In the genomic region with DNA sequence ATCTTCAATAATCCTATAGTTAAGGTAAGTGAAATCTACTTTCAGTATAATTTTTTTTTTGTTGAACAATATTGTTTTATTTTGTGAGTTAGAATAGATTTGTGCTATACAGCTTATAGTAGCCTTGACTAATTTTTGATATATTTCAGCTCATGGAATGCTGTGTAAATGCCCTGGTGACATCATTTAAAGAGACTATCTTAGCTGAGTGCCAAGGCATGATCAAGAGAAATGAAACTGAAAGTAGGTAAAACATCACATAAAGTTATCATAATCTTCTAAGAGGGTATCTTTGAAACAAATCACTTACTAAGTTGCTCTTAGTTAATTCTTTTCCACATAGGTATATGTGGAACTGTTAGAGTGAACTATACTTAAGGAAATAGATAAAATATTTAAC, we compare ENCODE assay signal across 9 cellular contexts. TPM values are rescaled to one million over a fixed set of nuclear protein-coding genes. Genes with fewer than 3 reads are reported as not detected.
DNase-seq lines count a peak whose midpoint lies in the region; ATAC-seq and TF ChIP-seq lines count a peak whose summit lies in the region.
"Had no signal": no experiment of that assay in that cellular context is flagged by ENCODE, and none has a peak within 500 bp of the region (broad histone marks: within the 10 kb centered on the region; RNA-seq: fewer than 3 reads in every experiment).

No MANE protein-coding gene starts in this region.

- H3K9me3 Mint-ChIP-seq in activated T-helper 17 cell treated with anti-CD3 and anti-CD28 coated beads, Interleukin-2, amount 50 U/mL, for 72 hours: no peaks in the 10 kb centered on the region
- no peaks in the 10 kb centered on the region for H3K9me3 Mint-ChIP-seq in mesothelial cell of epicardium
- H3K9me3 Mint-ChIP-seq: dendritic cell treated with granulocyte-macrophage colony-stimulating factor and Interleukin-4, amounts not matched to agents 40 ng/mL and 50 ng/mL, for 4 days had no signal

- H3K4me1 Mint-ChIP-seq in activated T-helper 17 cell treated with anti-CD3 and anti-CD28 coated beads, Interleukin-2, amount 50 U/mL, for 72 hours: peaks cover 14% of the 10 kb centered on the region
- peaks cover 12% of the 10 kb centered on the region for H3K4me1 Mint-ChIP-seq in mesothelial cell of epicardium

- in situ Hi-C loops in GM13977 (cut with MboI; ENCODE audit: low pct_unique_long_range_greater_than_20kb, low sequenced_read_pairs, unreplicated experiment): no loop called here

- ATAC-seq in activated T-helper 17 cell treated with anti-CD3 and anti-CD28 coated beads, Interleukin-2, amount 50 U/mL, for 72 hours (replicated peaks): peak; percentile 85

- H3K4me3 Mint-ChIP-seq in activated T-helper 17 cell treated with anti-CD3 and anti-CD28 coated beads, Interleukin-2, amount 50 U/mL, for 72 hours: peak overlapping the region; percentile 33
- no peak overlapping the region for H3K4me3 Mint-ChIP-seq in mesothelial cell of epicardium
- H3K4me3 Mint-ChIP-seq: dendritic cell treated with granulocyte-macrophage colony-stimulating factor and Interleukin-4, amounts not matched to agents 40 ng/mL and 50 ng/mL, for 4 days had no signal

- peaks cover 78% of the 10 kb centered on the region for H3K36me3 Mint-ChIP-seq in activated T-helper 17 cell treated with anti-CD3 and anti-CD28 coated beads, Interleukin-2, amount 50 U/mL, for 72 hours (ENCODE audit: low read depth)
- peaks cover 23% of the 10 kb centered on the region for H3K36me3 Mint-ChIP-seq in mesothelial cell of epicardium

- H3K27ac Mint-ChIP-seq in activated T-helper 17 cell treated with anti-CD3 and anti-CD28 coated beads, Interleukin-2, amount 50 U/mL, for 72 hours: peak overlapping the region; percentile 45
- H3K27ac Mint-ChIP-seq in mesothelial cell of epicardium: peak overlapping the region; percentile 18
- H3K27ac Mint-ChIP-seq: dendritic cell treated with granulocyte-macrophage colony-stimulating factor and Interleukin-4, amounts not matched to agents 40 ng/mL and 50 ng/mL, for 4 days had no signal

- H3K27me3 Mint-ChIP-seq in activated T-helper 17 cell treated with anti-CD3 and anti-CD28 coated beads, Interleukin-2, amount 50 U/mL, for 72 hours: no peaks in the 10 kb centered on the region
- H3K27me3 Mint-ChIP-seq in mesothelial cell of epicardium (ENCODE audit: low read depth): no peaks in the 10 kb centered on the region
- H3K27me3 Mint-ChIP-seq: dendritic cell treated with granulocyte-macrophage colony-stimulating factor and Interleukin-4, amounts not matched to agents 40 ng/mL and 50 ng/mL, for 4 days had no signal

- peak; percentile 15 for DNase-seq in GM13977 (ENCODE audit: low spot score)
- DNase-seq in HCEC 1CT: peak; percentile 34
- no peak for DNase-seq in mesothelial cell of epicardium (ENCODE audit: low spot score in 2 of 2, unreplicated experiment in 2 of 2)
- DNase-seq in cerebellar cortex (ENCODE audit: low spot score): no peak
- no peak for DNase-seq in COR-L47 (lab: John Stamatoyannopoulos, UW)
- DNase-seq in SIG-M5 (lab: John Stamatoyannopoulos, UW): no peak
- DNase-seq in activated gamma-delta T cell (lab: John Stamatoyannopoulos, UW): no peak

- TF ChIP-seq CTCF in GM13977 (IDR thresholded peaks at IDR 0.05; ENCODE audit: extremely low read depth, insufficient read depth, missing control alignments): no peak
- no peak for TF ChIP-seq CTCF in mesothelial cell of epicardium (IDR thresholded peaks at IDR 0.05; ENCODE audit: unreplicated experiment)

RNA-seq across cellular contexts. Expression of a gene that starts 51.4 kb away (rescaled TPM):
- total RNA-seq in activated T-helper 17 cell treated with anti-CD3 and anti-CD28 coated beads, Interleukin-2, amount 50 U/mL, for 72 hours: 100 to 1,000 TPM in 1 of 2 donors, 10 to 100 TPM in 1; 71.9 to 118 TPM
- 27.2 to 33.2 TPM (median 32.2 TPM) in 3 replicates for total RNA-seq in mesothelial cell of epicardium

Comparison
In these comparisons a context has a peak if more than half of its experiments do, and no peak if none do; other contexts are left out.
1. DNase-seq: peak in GM13977 (single experiment) and HCEC 1CT (single experiment); none in mesothelial cell of epicardium (0 of 2), cerebellar cortex (single experiment), COR-L47 (single experiment), SIG-M5 (single experiment) and activated gamma-delta T cell (single experiment).